ENCODE assay signal across 8 cellular contexts in genomic region chr18:59139291-59139614, GRCh38. TPM values are rescaled to one million over a fixed set of nuclear protein-coding genes. Genes with fewer than 3 reads are reported as not detected.
DNase-seq lines count a peak whose midpoint lies in the region; ATAC-seq and TF ChIP-seq lines count a peak whose summit lies in the region.

No MANE protein-coding gene starts in this region.

- peaks cover 21% of the 10 kb centered on the region for H3K79me2 ChIP-seq in DND-41 (ENCODE audit: insufficient read depth, low read length)

- peak overlapping the region; percentile 96 for H2AFZ ChIP-seq in DND-41 (ENCODE audit: low read depth, low read length)

- peaks cover 16% of the 10 kb centered on the region; the same call in 1 of the 2 replicates for H4K20me1 ChIP-seq in DND-41 (ENCODE audit: insufficient read depth, low read length)

- under 1% methylated on average over 13 of the region's 15 CpGs for WGBS in suprapubic skin

- TF ChIP-seq EP300 in suprapubic skin (IDR thresholded peaks at IDR 0.05), result no peak

- H3K4me3 ChIP-seq in DND-41 (ENCODE audit: low read depth in 1 of 2, low read length in 2 of 2) (peak overlapping the region; percentile 45 to 68), neutrophil (ENCODE audit: low read depth in 1 of 2, low read length in 1 of 2) (peak overlapping the region; percentile 74 to 79), suprapubic skin (peak overlapping the region; percentile 77)

- H3K9ac ChIP-seq in DND-41 (ENCODE audit: low read depth, low read length), result peak overlapping the region; percentile 72

- H3K27ac ChIP-seq in DND-41 (ENCODE audit: low read length) (peak overlapping the region; percentile 92), foreskin keratinocyte (peak overlapping the region; percentile 90), neutrophil (peak overlapping the region; percentile 75), suprapubic skin (peak overlapping the region; percentile 87)

- H3K9me3 ChIP-seq in DND-41 (ENCODE audit: insufficient read depth, low read length, severe bottlenecking) (no peaks in the 10 kb centered on the region), neutrophil (no peaks in the 10 kb centered on the region), suprapubic skin (no peaks in the 10 kb centered on the region)

- TF ChIP-seq CTCF in DND-41 (IDR thresholded peaks at IDR 0.05; ENCODE audit: borderline replicate concordance, extremely low read depth, low read length, poor library complexity, severe bottlenecking) (no peak), foreskin keratinocyte (conservative IDR thresholded peaks at IDR 0.05) (no peak), neutrophil (IDR thresholded peaks at IDR 0.05) (no peak), suprapubic skin (IDR thresholded peaks at IDR 0.05) (no peak)

- ATAC-seq in DND-41 (ENCODE audit: insufficient read depth, low read depth), result peak; percentile 82
- peak; percentile 93 for ATAC-seq in foreskin keratinocyte

- H3K27me3 ChIP-seq in DND-41 (ENCODE audit: insufficient read depth, low read length, poor library complexity) (no peaks in the 10 kb centered on the region), foreskin keratinocyte (peaks cover 14% of the 10 kb centered on the region), neutrophil (peaks cover 49% of the 10 kb centered on the region), suprapubic skin (peaks cover 11% of the 10 kb centered on the region)

- H3K4me1 ChIP-seq in DND-41 (ENCODE audit: insufficient read depth, low read length) (peaks cover 24% of the 10 kb centered on the region), foreskin keratinocyte (peaks cover 8% of the 10 kb centered on the region), neutrophil (ENCODE audit: control insufficient read depth in 1 of 2, insufficient read depth in 1 of 2, low read depth in 1 of 2, low read length in 1 of 2) (peaks cover 10 to 11% of the 10 kb centered on the region in 2 experiments), suprapubic skin (peaks cover 19% of the 10 kb centered on the region)

- H3K36me3 ChIP-seq in DND-41 (ENCODE audit: insufficient read depth, low read length) (no peaks in the 10 kb centered on the region), neutrophil (no peaks in the 10 kb centered on the region), suprapubic skin (no peaks in the 10 kb centered on the region)

- TF ChIP-seq POLR2A in suprapubic skin (IDR thresholded peaks at IDR 0.05), result no peak

- H3K4me2 ChIP-seq in DND-41 (ENCODE audit: insufficient read depth, low read length), result peak overlapping the region; percentile 97

- peak; percentile 90 for DNase-seq in DND-41
- DNase-seq in H4 (ENCODE audit: low spot score), result peak; percentile 89
- DNase-seq in M059J (ENCODE audit: low read depth), result peak; percentile 87
- peak; percentile 91 to 92 for DNase-seq in SHP77 (lab: John Stamatoyannopoulos, UW)
- peak; percentile 91 for DNase-seq in activated gamma-delta T cell treated with Interleukin-2 at 50 U/mL for 16 hours
- DNase-seq in foreskin keratinocyte, result peak in 1 of 2 donors; percentile 92
- DNase-seq in suprapubic skin (ENCODE audit: low spot score in 2 of 2), result peak; percentile 88 to 89

RNA-seq across cellular contexts. Expression of gene SEC11C, which starts 0.4 kb away (rescaled TPM):
- 36.9 and 50.9 TPM in 2 replicates for total RNA-seq in H4 (2014; rRNA removed; shearing (Covaris generic))
- total RNA-seq in M059J (2014; rRNA removed; shearing (Covaris generic)), result 53.0 and 53.1 TPM in 2 replicates
- total RNA-seq in foreskin keratinocyte (68.0 and 81.6 TPM in 2 replicates), suprapubic skin (10 to 100 TPM; 25.9 to 48.0 (median 34.4) TPM)
- 50.0 and 63.0 TPM in 2 replicates for polyA plus RNA-seq in foreskin keratinocyte
